Comparison of ENCODE assay signal across 12 cellular contexts in genomic region chr2:43005211-43005974, GRCh38.
DNase-seq lines count a peak whose midpoint lies in the region; ATAC-seq and TF ChIP-seq lines count a peak whose summit lies in the region.
"Had no signal": no experiment of that assay in that cellular context is flagged by ENCODE, and none has a peak within 500 bp of the region (broad histone marks: within the 10 kb centered on the region; RNA-seq: fewer than 3 reads in every experiment).

No MANE protein-coding gene starts in this region.

- H3F3A ChIP-seq in PC-9 (ENCODE audit: insufficient read depth, low read depth): peaks cover 3% of the 10 kb centered on the region; the same call in 1 of the 2 replicates

- peak overlapping the region; percentile 76 to 85 (median 82) for H3K27ac ChIP-seq in transverse colon
- no peak overlapping the region for H3K27ac ChIP-seq in PC-9

- H3K36me3 Mint-ChIP-seq in activated CD4-positive, alpha-beta T cell treated with anti-CD3 and anti-CD28 coated beads for 36 hours (ENCODE audit: low read depth): no peaks in the 10 kb centered on the region

- WGBS in transverse colon (ENCODE audit: low coverage in 1 of 2), 2 donors: 47 to 55% methylated on average over 4 to 15 of the region's 15 CpGs

- no peak overlapping the region for H3K4me3 Mint-ChIP-seq in activated CD4-positive, alpha-beta T cell treated with anti-CD3 and anti-CD28 coated beads for 36 hours
- H3K4me3 Mint-ChIP-seq: activated T-cell treated with anti-CD3 and anti-CD28 coated beads, Interleukin-2, amount 50 U/mL, for 24 hours had no signal

- H3K36me3 ChIP-seq in mucosa of stomach (ENCODE audit: control insufficient read depth, insufficient read depth, low read length): no peaks in the 10 kb centered on the region
- no peaks in the 10 kb centered on the region for H3K36me3 ChIP-seq in transverse colon
- no peaks in the 10 kb centered on the region for H3K36me3 ChIP-seq in PC-9 (ENCODE audit: low read depth)
- H3K36me3 ChIP-seq: sigmoid colon had no signal

- TF ChIP-seq POLR2A in transverse colon (IDR thresholded peaks at IDR 0.05): peak; percentile 76

- H3K79me2 ChIP-seq in PC-9 (ENCODE audit: low read depth): no peaks in the 10 kb centered on the region

- H3K27me3 ChIP-seq in mucosa of stomach (ENCODE audit: control insufficient read depth, insufficient read depth, low read length): no peaks in the 10 kb centered on the region
- no peaks in the 10 kb centered on the region for H3K27me3 ChIP-seq in transverse colon
- no peaks in the 10 kb centered on the region for H3K27me3 ChIP-seq in PC-9 (ENCODE audit: insufficient read depth, low read depth)
- H3K27me3 ChIP-seq: sigmoid colon had no signal

- intact Hi-C loops in activated CD4-positive, alpha-beta T cell treated with anti-CD3 and anti-CD28 coated beads for 36 hours (cut with DNase I, micrococcal nuclease): no loop called here
- intact Hi-C loops in transverse colon (cut with DNase I; ENCODE audit: low total_unique reads): loop anchor here (10.0 kb wide), 1 partner anchor 769 kb away; the partner anchor contains the start of gene DYNC2LI1
- intact Hi-C loops in PC-9 (cut with micrococcal nuclease; ENCODE audit: unreplicated experiment): no loop called here

- no peak overlapping the region for H3K4me3 ChIP-seq in mucosa of stomach (ENCODE audit: low read length)
- H3K4me3 ChIP-seq in transverse colon: no peak overlapping the region
- H3K4me3 ChIP-seq in PC-9: no peak overlapping the region
- H3K4me3 ChIP-seq: sigmoid colon had no signal

- no peak overlapping the region for H3K4me2 ChIP-seq in PC-9

- CTCF ChIA-PET in activated CD4-positive, alpha-beta T cell treated with anti-CD3 and anti-CD28 coated beads for 36 hours (lab: Charles Lee): interaction anchor here (0.5 to 1.3 kb wide), 5 partner anchors 17 to 213 kb away, joined by 3 to 4 read pairs (median 3); no protein-coding TSS in a partner anchor
- CTCF ChIA-PET in PC-9 (lab: Charles Lee): no interaction called here

- no peaks in the 10 kb centered on the region for H3K9me2 ChIP-seq in PC-9 (ENCODE audit: insufficient read depth)

- H3K4me1 Mint-ChIP-seq in activated CD4-positive, alpha-beta T cell treated with anti-CD3 and anti-CD28 coated beads for 36 hours: no peaks in the 10 kb centered on the region

- DNase-seq in activated CD4-positive, alpha-beta T cell treated with anti-CD3 and anti-CD28 coated beads for 36 hours: no peak
- DNase-seq in activated CD4-positive, alpha-beta T cell treated with anti-CD3 and anti-CD28 coated beads for 4 hours: no peak
- DNase-seq in glomerular visceral epithelial cell (ENCODE audit: extremely low spot score): peak; percentile 60
- DNase-seq in transverse colon: peak; percentile 85
- DNase-seq in NAMALWA (ENCODE audit: low spot score): no peak
- no peak for DNase-seq in PC-9
- no peak for DNase-seq in NK-92 (lab: John Stamatoyannopoulos, UW; ENCODE audit: unreplicated experiment)
- DNase-seq: activated T-cell treated with anti-CD3 and anti-CD28 coated beads, Interleukin-2, amount 50 U/mL, for 24 hours; NCI-H2029 treated with DMSO at 0.1 percent for 48 hours; sigmoid colon had no signal

- H3K4me1 ChIP-seq in mucosa of stomach (ENCODE audit: control insufficient read depth, insufficient read depth, low read length) (peaks cover 63% of the 10 kb centered on the region), transverse colon (peaks cover 9 to 40% (median 32%) of the 10 kb centered on the region in 4 donors), PC-9 (replicated peaks; ENCODE audit: insufficient read depth) (peaks cover 10% of the 10 kb centered on the region)
- H3K4me1 ChIP-seq: sigmoid colon had no signal

- no peaks in the 10 kb centered on the region for H3K27me3 Mint-ChIP-seq in activated CD4-positive, alpha-beta T cell treated with anti-CD3 and anti-CD28 coated beads for 36 hours
- H3K27me3 Mint-ChIP-seq: activated T-cell treated with anti-CD3 and anti-CD28 coated beads, Interleukin-2, amount 50 U/mL, for 24 hours had no signal

- BruUV-seq in PC-9 (replicated peaks; lab: Mats Ljungman, UMichigan): no TSS peak

- peak overlapping the region; percentile 23 for H3K27ac Mint-ChIP-seq in activated CD4-positive, alpha-beta T cell treated with anti-CD3 and anti-CD28 coated beads for 36 hours
- H3K27ac Mint-ChIP-seq: activated T-cell treated with anti-CD3 and anti-CD28 coated beads, Interleukin-2, amount 50 U/mL, for 24 hours had no signal

- in situ Hi-C loops in transverse colon (cut with MboI; ENCODE audit: low pct_ligation_motif_present in 1 of 4, low pct_unique_long_range_greater_than_20kb in 1 of 4, low sequenced_read_pairs in 3 of 4): no loop called here

- peak overlapping the region; percentile 41 for H3K9ac ChIP-seq in mucosa of stomach (ENCODE audit: low read length)

- ATAC-seq in activated CD4-positive, alpha-beta T cell treated with anti-CD3 and anti-CD28 coated beads for 36 hours: no peak
- ATAC-seq: esophagus mucosa had no signal

- H2AFZ ChIP-seq in PC-9: no peak overlapping the region

- H3K9me3 ChIP-seq in mucosa of stomach (ENCODE audit: control insufficient read depth, low read length) (no peaks in the 10 kb centered on the region), transverse colon (no peaks in the 10 kb centered on the region), PC-9 (ENCODE audit: insufficient read depth, low read depth) (peaks cover 11% of the 10 kb centered on the region)
- H3K9me3 ChIP-seq: sigmoid colon had no signal

- no peak for TF ChIP-seq CTCF in transverse colon (IDR thresholded peaks at IDR 0.05)
- no peak for TF ChIP-seq CTCF in PC-9 (conservative IDR thresholded peaks at IDR 0.05)

- no peaks in the 10 kb centered on the region for H3K9me3 Mint-ChIP-seq in activated CD4-positive, alpha-beta T cell treated with anti-CD3 and anti-CD28 coated beads for 36 hours (ENCODE audit: low read depth)

- TF ChIP-seq EP300 in transverse colon (IDR thresholded peaks at IDR 0.05; ENCODE audit: low read depth): peak; percentile 43

- H4K20me1 ChIP-seq in PC-9 (ENCODE audit: insufficient read depth): no peaks in the 10 kb centered on the region

- POLR2A ChIA-PET in activated CD4-positive, alpha-beta T cell treated with anti-CD3 and anti-CD28 coated beads for 36 hours (lab: Charles Lee): no interaction called here
- POLR2A ChIA-PET in PC-9 (lab: Charles Lee; ENCODE audit: unreplicated experiment): interaction anchor here (0.7 kb wide), 1 partner anchor 271 kb away, joined by 4 read pairs; no protein-coding TSS in a partner anchor

Comparison
In these comparisons a context has a peak if more than half of its experiments do, and no peak if none do; other contexts are left out.
1. DNase-seq: peak in glomerular visceral epithelial cell (single experiment) and transverse colon (single experiment); none in activated CD4-positive, alpha-beta T cell treated with anti-CD3 and anti-CD28 coated beads for 36 hours (single experiment), activated CD4-positive, alpha-beta T cell treated with anti-CD3 and anti-CD28 coated beads for 4 hours (0 of 2), NAMALWA (single experiment), PC-9 (0 of 2) and NK-92 (single experiment).